In the genomic region with DNA sequence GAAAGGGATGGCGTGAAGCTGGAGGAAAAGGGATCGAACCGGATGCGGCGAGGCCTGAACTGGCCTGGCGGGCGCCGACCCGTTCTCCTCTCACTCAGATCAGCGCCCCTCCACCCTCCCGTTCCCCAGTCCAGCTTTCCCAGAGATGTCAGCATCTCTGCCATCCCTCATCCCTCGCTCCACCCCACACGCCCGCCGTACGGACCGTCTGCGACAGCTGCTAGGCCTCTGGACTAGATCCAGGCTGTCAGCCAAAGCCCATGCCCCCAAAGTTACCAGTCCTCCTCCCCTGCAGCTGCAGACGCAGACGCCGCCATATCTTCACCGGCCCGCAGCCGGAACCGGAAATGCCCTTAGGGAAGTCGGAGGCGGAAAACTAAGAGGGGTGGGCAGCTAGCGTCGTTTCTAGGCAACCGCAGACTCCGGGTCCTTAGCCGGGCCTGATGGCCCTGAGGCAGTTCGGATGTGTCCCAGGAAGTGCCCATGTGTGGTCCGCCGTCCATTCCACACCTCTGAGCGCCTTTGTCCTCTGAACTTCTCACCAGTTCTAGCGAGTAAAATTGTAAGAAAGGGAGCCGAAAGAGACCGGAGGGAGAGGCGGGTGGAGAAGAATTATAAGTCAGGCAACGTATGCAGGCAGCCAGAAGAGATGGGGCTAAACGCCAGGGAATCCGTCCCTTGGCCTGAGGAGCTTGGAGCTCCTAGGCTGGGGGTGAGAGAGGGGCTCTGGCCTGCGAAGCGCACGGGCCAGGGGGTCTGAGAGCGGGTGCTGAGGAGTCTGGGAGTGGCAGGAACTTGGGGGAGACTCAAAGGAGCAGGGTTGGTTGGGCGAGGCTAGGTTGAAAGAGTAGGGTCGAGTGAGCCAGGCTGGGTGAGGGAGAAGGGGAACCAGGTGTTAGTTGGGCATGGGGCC, we compare ENCODE assay signal across 1 cellular context.
TF ChIP-seq lines count a peak whose summit lies in the region.

A gene with protein sequence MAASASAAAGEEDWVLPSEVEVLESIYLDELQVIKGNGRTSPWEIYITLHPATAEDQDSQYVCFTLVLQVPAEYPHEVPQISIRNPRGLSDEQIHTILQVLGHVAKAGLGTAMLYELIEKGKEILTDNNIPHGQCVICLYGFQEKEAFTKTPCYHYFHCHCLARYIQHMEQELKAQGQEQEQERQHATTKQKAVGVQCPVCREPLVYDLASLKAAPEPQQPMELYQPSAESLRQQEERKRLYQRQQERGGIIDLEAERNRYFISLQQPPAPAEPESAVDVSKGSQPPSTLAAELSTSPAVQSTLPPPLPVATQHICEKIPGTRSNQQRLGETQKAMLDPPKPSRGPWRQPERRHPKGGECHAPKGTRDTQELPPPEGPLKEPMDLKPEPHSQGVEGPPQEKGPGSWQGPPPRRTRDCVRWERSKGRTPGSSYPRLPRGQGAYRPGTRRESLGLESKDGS (minus strand): TSS at position 349 of the 913 bp plus-strand sequence. CDS start 32 bp downstream, at position 317.
A gene with protein sequence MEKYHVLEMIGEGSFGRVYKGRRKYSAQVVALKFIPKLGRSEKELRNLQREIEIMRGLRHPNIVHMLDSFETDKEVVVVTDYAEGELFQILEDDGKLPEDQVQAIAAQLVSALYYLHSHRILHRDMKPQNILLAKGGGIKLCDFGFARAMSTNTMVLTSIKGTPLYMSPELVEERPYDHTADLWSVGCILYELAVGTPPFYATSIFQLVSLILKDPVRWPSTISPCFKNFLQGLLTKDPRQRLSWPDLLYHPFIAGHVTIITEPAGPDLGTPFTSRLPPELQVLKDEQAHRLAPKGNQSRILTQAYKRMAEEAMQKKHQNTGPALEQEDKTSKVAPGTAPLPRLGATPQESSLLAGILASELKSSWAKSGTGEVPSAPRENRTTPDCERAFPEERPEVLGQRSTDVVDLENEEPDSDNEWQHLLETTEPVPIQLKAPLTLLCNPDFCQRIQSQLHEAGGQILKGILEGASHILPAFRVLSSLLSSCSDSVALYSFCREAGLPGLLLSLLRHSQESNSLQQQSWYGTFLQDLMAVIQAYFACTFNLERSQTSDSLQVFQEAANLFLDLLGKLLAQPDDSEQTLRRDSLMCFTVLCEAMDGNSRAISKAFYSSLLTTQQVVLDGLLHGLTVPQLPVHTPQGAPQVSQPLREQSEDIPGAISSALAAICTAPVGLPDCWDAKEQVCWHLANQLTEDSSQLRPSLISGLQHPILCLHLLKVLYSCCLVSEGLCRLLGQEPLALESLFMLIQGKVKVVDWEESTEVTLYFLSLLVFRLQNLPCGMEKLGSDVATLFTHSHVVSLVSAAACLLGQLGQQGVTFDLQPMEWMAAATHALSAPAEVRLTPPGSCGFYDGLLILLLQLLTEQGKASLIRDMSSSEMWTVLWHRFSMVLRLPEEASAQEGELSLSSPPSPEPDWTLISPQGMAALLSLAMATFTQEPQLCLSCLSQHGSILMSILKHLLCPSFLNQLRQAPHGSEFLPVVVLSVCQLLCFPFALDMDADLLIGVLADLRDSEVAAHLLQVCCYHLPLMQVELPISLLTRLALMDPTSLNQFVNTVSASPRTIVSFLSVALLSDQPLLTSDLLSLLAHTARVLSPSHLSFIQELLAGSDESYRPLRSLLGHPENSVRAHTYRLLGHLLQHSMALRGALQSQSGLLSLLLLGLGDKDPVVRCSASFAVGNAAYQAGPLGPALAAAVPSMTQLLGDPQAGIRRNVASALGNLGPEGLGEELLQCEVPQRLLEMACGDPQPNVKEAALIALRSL (N-terminal part only) (plus strand): TSS at position 433 of the 913 bp plus-strand sequence. CDS start 744 bp downstream, outside the sequence.

TF ChIP-seq in HepG2, 621 proteins besides CTCF, POLR2A, EP300 and RAD21 (continued from another document and continues in another):
- TF ChIP-seq, protein P1, sequence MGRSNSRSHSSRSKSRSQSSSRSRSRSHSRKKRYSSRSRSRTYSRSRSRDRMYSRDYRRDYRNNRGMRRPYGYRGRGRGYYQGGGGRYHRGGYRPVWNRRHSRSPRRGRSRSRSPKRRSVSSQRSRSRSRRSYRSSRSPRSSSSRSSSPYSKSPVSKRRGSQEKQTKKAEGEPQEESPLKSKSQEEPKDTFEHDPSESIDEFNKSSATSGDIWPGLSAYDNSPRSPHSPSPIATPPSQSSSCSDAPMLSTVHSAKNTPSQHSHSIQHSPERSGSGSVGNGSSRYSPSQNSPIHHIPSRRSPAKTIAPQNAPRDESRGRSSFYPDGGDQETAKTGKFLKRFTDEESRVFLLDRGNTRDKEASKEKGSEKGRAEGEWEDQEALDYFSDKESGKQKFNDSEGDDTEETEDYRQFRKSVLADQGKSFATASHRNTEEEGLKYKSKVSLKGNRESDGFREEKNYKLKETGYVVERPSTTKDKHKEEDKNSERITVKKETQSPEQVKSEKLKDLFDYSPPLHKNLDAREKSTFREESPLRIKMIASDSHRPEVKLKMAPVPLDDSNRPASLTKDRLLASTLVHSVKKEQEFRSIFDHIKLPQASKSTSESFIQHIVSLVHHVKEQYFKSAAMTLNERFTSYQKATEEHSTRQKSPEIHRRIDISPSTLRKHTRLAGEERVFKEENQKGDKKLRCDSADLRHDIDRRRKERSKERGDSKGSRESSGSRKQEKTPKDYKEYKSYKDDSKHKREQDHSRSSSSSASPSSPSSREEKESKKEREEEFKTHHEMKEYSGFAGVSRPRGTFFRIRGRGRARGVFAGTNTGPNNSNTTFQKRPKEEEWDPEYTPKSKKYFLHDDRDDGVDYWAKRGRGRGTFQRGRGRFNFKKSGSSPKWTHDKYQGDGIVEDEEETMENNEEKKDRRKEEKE (IDR thresholded peaks at IDR 0.05), result no peak
- TF ChIP-seq CHD2 (IDR thresholded peaks at IDR 0.05; ENCODE audit: low read depth, low read length) (no peak), ZNF616 (CRISPR knock-in tag; IDR thresholded peaks at IDR 0.05; ENCODE audit: low read depth) (0 out of 2 replicates have a peak, but pooled peaks have one; percentile 44), ZNF350 (CRISPR knock-in tag; IDR thresholded peaks at IDR 0.05; ENCODE audit: borderline replicate concordance, low read depth) (peak; percentile 92), ZNF10 (CRISPR knock-in tag; IDR thresholded peaks at IDR 0.05; ENCODE audit: borderline replicate concordance, low read depth) (no peak), POGZ (CRISPR knock-in tag; IDR thresholded peaks at IDR 0.05) (peak; percentile 68), IRF2 (CRISPR knock-in tag; IDR thresholded peaks at IDR 0.05) (peak; percentile 79), GZF1 (CRISPR knock-in tag; IDR thresholded peaks at IDR 0.05) (no peak), ZNF775 (CRISPR knock-in tag; IDR thresholded peaks at IDR 0.05; ENCODE audit: borderline replicate concordance) (no peak), ZNF709 (CRISPR knock-in tag; IDR thresholded peaks at IDR 0.05) (peak; percentile 80; the same call in 1 of the 2 replicates), ELF3 (CRISPR knock-in tag; IDR thresholded peaks at IDR 0.05) (peak; percentile 94), MAFF (IDR thresholded peaks at IDR 0.05; ENCODE audit: low read depth, low read length) (no peak), ZFX (CRISPR knock-in tag; IDR thresholded peaks at IDR 0.05; ENCODE audit: low read depth) (peak; percentile 91), HNRNPK (IDR thresholded peaks at IDR 0.05; ENCODE audit: low read depth, low read length, poor library complexity, severe bottlenecking) (peak; percentile 30), MLLT10 (CRISPR knock-in tag; IDR thresholded peaks at IDR 0.05) (no peak), GATA4 (IDR thresholded peaks at IDR 0.05; ENCODE audit: borderline replicate concordance, low read depth) (0 out of 2 replicates have a peak, but pooled peaks have one; percentile 28), PHF21A (CRISPR knock-in tag; IDR thresholded peaks at IDR 0.05) (peak; percentile 54; the same call in 1 of the 2 replicates), NCOA5 (CRISPR knock-in tag; IDR thresholded peaks at IDR 0.05) (no peak), SRSF1 (optimal IDR thresholded peaks at IDR 0.05; ENCODE audit: low read depth, low read length) (peak; percentile 26), ZNF382 (CRISPR knock-in tag; IDR thresholded peaks at IDR 0.05; ENCODE audit: borderline replicate concordance) (no peak), SIX4 (CRISPR knock-in tag; IDR thresholded peaks at IDR 0.05) (no peak), NFATC3 (CRISPR knock-in tag; IDR thresholded peaks at IDR 0.05) (no peak), RBAK (CRISPR knock-in tag; IDR thresholded peaks at IDR 0.05) (peak; percentile 4; the same call in 1 of the 2 replicates), ZNF343 (CRISPR knock-in tag; IDR thresholded peaks at IDR 0.05) (peak; percentile 93)
- TF ChIP-seq, protein P2, sequence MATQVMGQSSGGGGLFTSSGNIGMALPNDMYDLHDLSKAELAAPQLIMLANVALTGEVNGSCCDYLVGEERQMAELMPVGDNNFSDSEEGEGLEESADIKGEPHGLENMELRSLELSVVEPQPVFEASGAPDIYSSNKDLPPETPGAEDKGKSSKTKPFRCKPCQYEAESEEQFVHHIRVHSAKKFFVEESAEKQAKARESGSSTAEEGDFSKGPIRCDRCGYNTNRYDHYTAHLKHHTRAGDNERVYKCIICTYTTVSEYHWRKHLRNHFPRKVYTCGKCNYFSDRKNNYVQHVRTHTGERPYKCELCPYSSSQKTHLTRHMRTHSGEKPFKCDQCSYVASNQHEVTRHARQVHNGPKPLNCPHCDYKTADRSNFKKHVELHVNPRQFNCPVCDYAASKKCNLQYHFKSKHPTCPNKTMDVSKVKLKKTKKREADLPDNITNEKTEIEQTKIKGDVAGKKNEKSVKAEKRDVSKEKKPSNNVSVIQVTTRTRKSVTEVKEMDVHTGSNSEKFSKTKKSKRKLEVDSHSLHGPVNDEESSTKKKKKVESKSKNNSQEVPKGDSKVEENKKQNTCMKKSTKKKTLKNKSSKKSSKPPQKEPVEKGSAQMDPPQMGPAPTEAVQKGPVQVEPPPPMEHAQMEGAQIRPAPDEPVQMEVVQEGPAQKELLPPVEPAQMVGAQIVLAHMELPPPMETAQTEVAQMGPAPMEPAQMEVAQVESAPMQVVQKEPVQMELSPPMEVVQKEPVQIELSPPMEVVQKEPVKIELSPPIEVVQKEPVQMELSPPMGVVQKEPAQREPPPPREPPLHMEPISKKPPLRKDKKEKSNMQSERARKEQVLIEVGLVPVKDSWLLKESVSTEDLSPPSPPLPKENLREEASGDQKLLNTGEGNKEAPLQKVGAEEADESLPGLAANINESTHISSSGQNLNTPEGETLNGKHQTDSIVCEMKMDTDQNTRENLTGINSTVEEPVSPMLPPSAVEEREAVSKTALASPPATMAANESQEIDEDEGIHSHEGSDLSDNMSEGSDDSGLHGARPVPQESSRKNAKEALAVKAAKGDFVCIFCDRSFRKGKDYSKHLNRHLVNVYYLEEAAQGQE (IDR thresholded peaks at IDR 0.05; ENCODE audit: borderline replicate concordance in 1 of 2, low read depth in 1 of 2, low read length in 2 of 2), result no peak
- TF ChIP-seq, protein P3, sequence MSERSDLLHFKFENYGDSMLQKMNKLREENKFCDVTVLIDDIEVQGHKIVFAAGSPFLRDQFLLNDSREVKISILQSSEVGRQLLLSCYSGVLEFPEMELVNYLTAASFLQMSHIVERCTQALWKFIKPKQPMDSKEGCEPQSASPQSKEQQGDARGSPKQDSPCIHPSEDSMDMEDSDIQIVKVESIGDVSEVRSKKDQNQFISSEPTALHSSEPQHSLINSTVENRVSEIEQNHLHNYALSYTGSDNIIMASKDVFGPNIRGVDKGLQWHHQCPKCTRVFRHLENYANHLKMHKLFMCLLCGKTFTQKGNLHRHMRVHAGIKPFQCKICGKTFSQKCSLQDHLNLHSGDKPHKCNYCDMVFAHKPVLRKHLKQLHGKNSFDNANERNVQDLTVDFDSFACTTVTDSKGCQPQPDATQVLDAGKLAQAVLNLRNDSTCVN (CRISPR knock-in tag; IDR thresholded peaks at IDR 0.05; ENCODE audit: borderline replicate concordance), result 0 out of 2 replicates have a peak, but pooled peaks have one; percentile 34
- TF ChIP-seq, protein P4, sequence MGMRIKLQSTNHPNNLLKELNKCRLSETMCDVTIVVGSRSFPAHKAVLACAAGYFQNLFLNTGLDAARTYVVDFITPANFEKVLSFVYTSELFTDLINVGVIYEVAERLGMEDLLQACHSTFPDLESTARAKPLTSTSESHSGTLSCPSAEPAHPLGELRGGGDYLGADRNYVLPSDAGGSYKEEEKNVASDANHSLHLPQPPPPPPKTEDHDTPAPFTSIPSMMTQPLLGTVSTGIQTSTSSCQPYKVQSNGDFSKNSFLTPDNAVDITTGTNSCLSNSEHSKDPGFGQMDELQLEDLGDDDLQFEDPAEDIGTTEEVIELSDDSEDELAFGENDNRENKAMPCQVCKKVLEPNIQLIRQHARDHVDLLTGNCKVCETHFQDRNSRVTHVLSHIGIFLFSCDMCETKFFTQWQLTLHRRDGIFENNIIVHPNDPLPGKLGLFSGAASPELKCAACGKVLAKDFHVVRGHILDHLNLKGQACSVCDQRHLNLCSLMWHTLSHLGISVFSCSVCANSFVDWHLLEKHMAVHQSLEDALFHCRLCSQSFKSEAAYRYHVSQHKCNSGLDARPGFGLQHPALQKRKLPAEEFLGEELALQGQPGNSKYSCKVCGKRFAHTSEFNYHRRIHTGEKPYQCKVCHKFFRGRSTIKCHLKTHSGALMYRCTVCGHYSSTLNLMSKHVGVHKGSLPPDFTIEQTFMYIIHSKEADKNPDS (CRISPR knock-in tag; IDR thresholded peaks at IDR 0.05), result no peak
- TF ChIP-seq, protein P5, sequence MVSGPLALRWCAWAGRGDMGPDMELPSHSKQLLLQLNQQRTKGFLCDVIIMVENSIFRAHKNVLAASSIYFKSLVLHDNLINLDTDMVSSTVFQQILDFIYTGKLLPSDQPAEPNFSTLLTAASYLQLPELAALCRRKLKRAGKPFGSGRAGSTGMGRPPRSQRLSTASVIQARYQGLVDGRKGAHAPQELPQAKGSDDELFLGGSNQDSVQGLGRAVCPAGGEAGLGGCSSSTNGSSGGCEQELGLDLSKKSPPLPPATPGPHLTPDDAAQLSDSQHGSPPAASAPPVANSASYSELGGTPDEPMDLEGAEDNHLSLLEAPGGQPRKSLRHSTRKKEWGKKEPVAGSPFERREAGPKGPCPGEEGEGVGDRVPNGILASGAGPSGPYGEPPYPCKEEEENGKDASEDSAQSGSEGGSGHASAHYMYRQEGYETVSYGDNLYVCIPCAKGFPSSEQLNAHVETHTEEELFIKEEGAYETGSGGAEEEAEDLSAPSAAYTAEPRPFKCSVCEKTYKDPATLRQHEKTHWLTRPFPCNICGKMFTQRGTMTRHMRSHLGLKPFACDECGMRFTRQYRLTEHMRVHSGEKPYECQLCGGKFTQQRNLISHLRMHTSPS (CRISPR knock-in tag; IDR thresholded peaks at IDR 0.05; ENCODE audit: low read depth), result no peak; the same call in 1 of the 2 replicates
- TF ChIP-seq, protein P6, sequence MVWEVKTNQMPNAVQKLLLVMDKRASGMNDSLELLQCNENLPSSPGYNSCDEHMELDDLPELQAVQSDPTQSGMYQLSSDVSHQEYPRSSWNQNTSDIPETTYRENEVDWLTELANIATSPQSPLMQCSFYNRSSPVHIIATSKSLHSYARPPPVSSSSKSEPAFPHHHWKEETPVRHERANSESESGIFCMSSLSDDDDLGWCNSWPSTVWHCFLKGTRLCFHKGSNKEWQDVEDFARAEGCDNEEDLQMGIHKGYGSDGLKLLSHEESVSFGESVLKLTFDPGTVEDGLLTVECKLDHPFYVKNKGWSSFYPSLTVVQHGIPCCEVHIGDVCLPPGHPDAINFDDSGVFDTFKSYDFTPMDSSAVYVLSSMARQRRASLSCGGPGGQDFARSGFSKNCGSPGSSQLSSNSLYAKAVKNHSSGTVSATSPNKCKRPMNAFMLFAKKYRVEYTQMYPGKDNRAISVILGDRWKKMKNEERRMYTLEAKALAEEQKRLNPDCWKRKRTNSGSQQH (CRISPR knock-in tag; IDR thresholded peaks at IDR 0.05; ENCODE audit: low read depth), result peak; percentile 57
- TF ChIP-seq, protein P7, sequence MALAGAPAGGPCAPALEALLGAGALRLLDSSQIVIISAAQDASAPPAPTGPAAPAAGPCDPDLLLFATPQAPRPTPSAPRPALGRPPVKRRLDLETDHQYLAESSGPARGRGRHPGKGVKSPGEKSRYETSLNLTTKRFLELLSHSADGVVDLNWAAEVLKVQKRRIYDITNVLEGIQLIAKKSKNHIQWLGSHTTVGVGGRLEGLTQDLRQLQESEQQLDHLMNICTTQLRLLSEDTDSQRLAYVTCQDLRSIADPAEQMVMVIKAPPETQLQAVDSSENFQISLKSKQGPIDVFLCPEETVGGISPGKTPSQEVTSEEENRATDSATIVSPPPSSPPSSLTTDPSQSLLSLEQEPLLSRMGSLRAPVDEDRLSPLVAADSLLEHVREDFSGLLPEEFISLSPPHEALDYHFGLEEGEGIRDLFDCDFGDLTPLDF (CRISPR knock-in tag; IDR thresholded peaks at IDR 0.05), result no peak
